9 cellular contexts compared by ENCODE assay signal in genomic region chr11:79437274-79437980, GRCh38. TPM values are rescaled to one million over a fixed set of nuclear protein-coding genes. Genes with fewer than 3 reads are reported as not detected.
DNase-seq lines count a peak whose midpoint lies in the region; ATAC-seq and TF ChIP-seq lines count a peak whose summit lies in the region.
"Had no signal": no experiment of that assay in that cellular context is flagged by ENCODE, and none has a peak within 500 bp of the region (broad histone marks: within the 10 kb centered on the region; RNA-seq: fewer than 3 reads in every experiment).

No MANE protein-coding gene starts in this region.

- TF ChIP-seq CTCF in LNCaP clone FGC (IDR thresholded peaks at IDR 0.05; ENCODE audit: control insufficient read depth, extremely low read depth, insufficient read depth) (no peak), astrocyte of the spinal cord (IDR thresholded peaks at IDR 0.05; ENCODE audit: low read depth, low read length) (no peak)

- peak overlapping the region in 1 of 2 donors; percentile 42 for H3K27ac Mint-ChIP-seq in stimulated activated naive CD8-positive, alpha-beta T cell treated with anti-CD3 and anti-CD28 coated beads, Interleukin-15, amount 100 ng/mL, for 72 hours
- no peak overlapping the region for H3K27ac Mint-ChIP-seq in activated naive CD4-positive, alpha-beta T cell treated with anti-CD3 and anti-CD28 coated beads for 36 hours
- H3K27ac Mint-ChIP-seq: natural killer cell treated with Interleukin-12 subunit alpha and Interleukin-12 subunit beta and Interleukin-15 and Interleukin-18, amount 100 ng/mL, for 72 hours had no signal

- no peaks in the 10 kb centered on the region for H3K9me3 Mint-ChIP-seq in stimulated activated naive CD8-positive, alpha-beta T cell treated with anti-CD3 and anti-CD28 coated beads, Interleukin-15, amount 100 ng/mL, for 72 hours
- no peaks in the 10 kb centered on the region for H3K9me3 Mint-ChIP-seq in activated naive CD4-positive, alpha-beta T cell treated with anti-CD3 and anti-CD28 coated beads for 36 hours

- H3K4me3 Mint-ChIP-seq in stimulated activated naive CD8-positive, alpha-beta T cell treated with anti-CD3 and anti-CD28 coated beads, Interleukin-15, amount 100 ng/mL, for 72 hours: peak overlapping the region; percentile 33 to 37
- H3K4me3 Mint-ChIP-seq in activated naive CD4-positive, alpha-beta T cell treated with anti-CD3 and anti-CD28 coated beads for 36 hours: no peak overlapping the region
- H3K4me3 Mint-ChIP-seq: natural killer cell treated with Interleukin-12 subunit alpha and Interleukin-12 subunit beta and Interleukin-15 and Interleukin-18, amount 100 ng/mL, for 72 hours had no signal

- H3K36me3 Mint-ChIP-seq in activated naive CD4-positive, alpha-beta T cell treated with anti-CD3 and anti-CD28 coated beads for 36 hours (ENCODE audit: low read depth): peaks cover 3% of the 10 kb centered on the region

- intact Hi-C loops in activated naive CD4-positive, alpha-beta T cell treated with anti-CD3 and anti-CD28 coated beads for 36 hours (cut with micrococcal nuclease): no loop called here

- DNase-seq in Caki2 (ENCODE audit: low read depth): peak; percentile 49
- DNase-seq in LNCaP clone FGC (ENCODE audit: low read depth): no peak
- peak; percentile 71 for DNase-seq in astrocyte of the spinal cord (ENCODE audit: low read depth, low spot score)
- DNase-seq in iris pigment epithelial cell (ENCODE audit: low read depth): peak; percentile 51
- DNase-seq in stimulated activated naive CD8-positive, alpha-beta T cell treated with anti-CD3 and anti-CD28 coated beads, Interleukin-15, amount 100 ng/mL, for 72 hours: no peak
- no peak for DNase-seq in cerebellum (ENCODE audit: low spot score)
- no peak for DNase-seq in activated naive CD4-positive, alpha-beta T cell treated with anti-CD3 and anti-CD28 coated beads for 36 hours
- DNase-seq in effector CD4-positive, alpha-beta T cell: no peak

- H3K4me3 ChIP-seq in LNCaP clone FGC (ENCODE audit: low read depth, low read length) (peak overlapping the region; percentile 30), astrocyte of the spinal cord (ENCODE audit: low read depth, low read length) (peak overlapping the region; percentile 78)

- CTCF ChIA-PET in activated naive CD4-positive, alpha-beta T cell treated with anti-CD3 and anti-CD28 coated beads for 36 hours (lab: Charles Lee): interaction anchor here (0.7 kb wide), 1 partner anchor 446 kb away, joined by 4 read pairs; no protein-coding TSS in a partner anchor

- peaks cover 25% of the 10 kb centered on the region for H3K4me1 Mint-ChIP-seq in stimulated activated naive CD8-positive, alpha-beta T cell treated with anti-CD3 and anti-CD28 coated beads, Interleukin-15, amount 100 ng/mL, for 72 hours
- H3K4me1 Mint-ChIP-seq in activated naive CD4-positive, alpha-beta T cell treated with anti-CD3 and anti-CD28 coated beads for 36 hours (ENCODE audit: low read depth): peaks cover 24% of the 10 kb centered on the region

- in situ Hi-C loops in Caki2 (cut with HindIII; ENCODE audit: low pct_unique_long_range_greater_than_20kb, low sequenced_read_pairs) (no loop called here), astrocyte of the spinal cord (cut with HindIII; ENCODE audit: low sequenced_read_pairs) (no loop called here)

- no peak for ATAC-seq in stimulated activated naive CD8-positive, alpha-beta T cell treated with anti-CD3 and anti-CD28 coated beads, Interleukin-15, amount 100 ng/mL, for 72 hours

- H3K27me3 Mint-ChIP-seq in stimulated activated naive CD8-positive, alpha-beta T cell treated with anti-CD3 and anti-CD28 coated beads, Interleukin-15, amount 100 ng/mL, for 72 hours: peaks cover 91% of the 10 kb centered on the region
- peaks cover 68% of the 10 kb centered on the region for H3K27me3 Mint-ChIP-seq in activated naive CD4-positive, alpha-beta T cell treated with anti-CD3 and anti-CD28 coated beads for 36 hours (ENCODE audit: low read depth)

RNA-seq across cellular contexts. Expression of gene TENM4, which starts 3.4 kb away (rescaled TPM):
- 0.17 and 0.70 TPM in 2 replicates for total RNA-seq in Caki2 (2014; rRNA removed; shearing (Covaris generic); ENCODE audit: low replicate concordance)
- total RNA-seq in cerebellum: 33.4 TPM
- total RNA-seq in activated naive CD4-positive, alpha-beta T cell treated with anti-CD3 and anti-CD28 coated beads for 36 hours: not detected
- total RNA-seq: natural killer cell treated with Interleukin-12 subunit alpha and Interleukin-12 subunit beta and Interleukin-15 and Interleukin-18, amount 100 ng/mL, for 72 hours had no signal

Comparison
In these comparisons a context has a peak if more than half of its experiments do, and no peak if none do; other contexts are left out.
1. DNase-seq: peak in Caki2 (single experiment), astrocyte of the spinal cord (single experiment) and iris pigment epithelial cell (single experiment); none in LNCaP clone FGC (single experiment), stimulated activated naive CD8-positive, alpha-beta T cell treated with anti-CD3 and anti-CD28 coated beads, Interleukin-15, amount 100 ng/mL, for 72 hours (0 of 2), cerebellum (single experiment), activated naive CD4-positive, alpha-beta T cell treated with anti-CD3 and anti-CD28 coated beads for 36 hours (single experiment) and effector CD4-positive, alpha-beta T cell (single experiment).
2. RNA of gene TENM4, which starts 3.4 kb away (total RNA-seq): 33.4 TPM in cerebellum (single experiment); 0.17 to 0.70 TPM in Caki2 and not detected in activated naive CD4-positive, alpha-beta T cell treated with anti-CD3 and anti-CD28 coated beads for 36 hours; every median in the first group is over 10 times any median in the second.